ENCODE assay signal across 29 cellular contexts in genomic region chr21:41605934-41606285, GRCh38.
DNase-seq lines count a peak whose midpoint lies in the region; ATAC-seq, FAIRE-seq and TF ChIP-seq lines count a peak whose summit lies in the region.
"Had no signal": no experiment of that assay in that cellular context is flagged by ENCODE, and none has a peak within 500 bp of the region (broad histone marks: within the 10 kb centered on the region; RNA-seq: fewer than 3 reads in every experiment).

No MANE protein-coding gene starts in this region.

- 96% methylated on average over 10 of the region's 10 CpGs for WGBS in sigmoid colon, 2 donors

- peak overlapping the region; percentile 8 for H2AFZ ChIP-seq in keratinocyte (ENCODE audit: control insufficient read depth, low read length)

- H4K20me1 ChIP-seq in keratinocyte (ENCODE audit: control insufficient read depth, extremely low read depth, insufficient read depth, low read length): no peaks in the 10 kb centered on the region
- H4K20me1 ChIP-seq: BLaER1 treated with 17β-estradiol and CSF1 and Interleukin-3, amounts not matched to agents 10 nM and 100 nM had no signal

- H3K9me3 Mint-ChIP-seq in Caco-2 (ENCODE audit: unreplicated experiment): no peaks in the 10 kb centered on the region
- H3K9me3 Mint-ChIP-seq in Calu3 (ENCODE audit: low read depth, unreplicated experiment): no peaks in the 10 kb centered on the region
- H3K9me3 Mint-ChIP-seq: CD4-positive, alpha-beta memory T cell; HFFc6 had no signal

- H3K36me3 Mint-ChIP-seq in Caco-2 (ENCODE audit: insufficient read depth, unreplicated experiment) (no peaks in the 10 kb centered on the region), Calu3 (ENCODE audit: insufficient read depth, unreplicated experiment) (no peaks in the 10 kb centered on the region)
- H3K36me3 Mint-ChIP-seq: CD4-positive, alpha-beta memory T cell had no signal

- H3K4me2 ChIP-seq in keratinocyte (ENCODE audit: control insufficient read depth, extremely low read depth, insufficient read depth, low read depth, low read length): peak overlapping the region; percentile 4
- H3K4me2 ChIP-seq: BLaER1 treated with 17β-estradiol and CSF1 and Interleukin-3, amounts not matched to agents 10 nM and 100 nM had no signal

- H3K79me2 ChIP-seq in keratinocyte (ENCODE audit: control insufficient read depth, insufficient read depth, low read length): no peaks in the 10 kb centered on the region

- BruUV-seq in Caco-2 (replicated peaks; lab: Mats Ljungman, UMichigan) (no TSS peak), Panc1 (replicated peaks; lab: Mats Ljungman, UMichigan) (no TSS peak), Calu3 (replicated peaks; lab: Mats Ljungman, UMichigan) (no TSS peak)

- H3K9me3 ChIP-seq in Caco-2 (no peaks in the 10 kb centered on the region), Panc1 (ENCODE audit: control insufficient read depth, insufficient read depth, low read depth, low read length) (no peaks in the 10 kb centered on the region), keratinocyte (ENCODE audit: control insufficient read depth, low read depth, low read length) (no peaks in the 10 kb centered on the region), sigmoid colon (no peaks in the 10 kb centered on the region)
- H3K9me3 ChIP-seq: BLaER1 treated with 17β-estradiol and CSF1 and Interleukin-3, amounts not matched to agents 10 nM and 100 nM; HAP-1; MG63 had no signal

- TF ChIP-seq CTCF in Caco-2 (IDR thresholded peaks at IDR 0.05; ENCODE audit: insufficient read depth in 1 of 2, low read depth in 1 of 2, low read length in 1 of 2, severe bottlenecking in 1 of 2, unreplicated experiment in 1 of 2) (no peak), Panc1 (IDR thresholded peaks at IDR 0.05) (no peak), keratinocyte (optimal IDR thresholded peaks at IDR 0.05 in 1 of 3, IDR thresholded peaks at IDR 0.05 in 1 of 3, conservative IDR thresholded peaks at IDR 0.05 in 1 of 3; ENCODE audit: extremely low read depth in 1 of 3, insufficient read depth in 2 of 3, low read length in 3 of 3) (no peak), sigmoid colon (IDR thresholded peaks at IDR 0.05) (no peak), Calu3 (IDR thresholded peaks at IDR 0.05; ENCODE audit: unreplicated experiment) (no peak), GM20000 (IDR thresholded peaks at IDR 0.05; ENCODE audit: extremely low read depth, missing control alignments) (no peak)

- peaks cover 49% of the 10 kb centered on the region for H3K4me1 ChIP-seq in Caco-2
- H3K4me1 ChIP-seq in Panc1 (ENCODE audit: control insufficient read depth, insufficient read depth, low read length): peaks cover 39% of the 10 kb centered on the region
- peaks cover 15% of the 10 kb centered on the region for H3K4me1 ChIP-seq in keratinocyte (ENCODE audit: control insufficient read depth, extremely low read depth, insufficient read depth, low read length)
- H3K4me1 ChIP-seq in sigmoid colon: peaks cover 0 to 11% (median 9%) of the 10 kb centered on the region in 4 donors
- H3K4me1 ChIP-seq: HAP-1 had no signal

- DNase-seq in Caco-2: no peak
- DNase-seq in Panc1 (ENCODE audit: low read depth, low spot score): no peak
- no peak for DNase-seq in keratinocyte (ENCODE audit: low read depth, low spot score)
- DNase-seq in sigmoid colon: peak; percentile 37
- DNase-seq in superior temporal gyrus (ENCODE audit: extremely low spot score): no peak
- no peak for DNase-seq in Calu3
- no peak for DNase-seq in GM20000 (ENCODE audit: low spot score)
- DNase-seq: AML-193; CD4-positive, alpha-beta memory T cell; COR-L47; DMS 273 treated with DMSO at 0.1 percent for 48 hours; DMS79; EL; GDM1; HFFc6; KG1; MG63; NCI-H1105 treated with DMSO at 0.1 percent for 48 hours; NCI-H1930; NCI-H446; NCI-H524 treated with DMSO at 0.1 percent for 48 hours; NCI-H82; NK-92 treated with Interleukin-12 subunit alpha and Interleukin-12 subunit beta, amount 100 ng/mL, for 24 hours; RPMI8226 had no signal

- H3K9ac ChIP-seq in keratinocyte (ENCODE audit: control insufficient read depth, extremely low read depth, insufficient read depth, low read length): no peak overlapping the region
- H3K9ac ChIP-seq: BLaER1 treated with 17β-estradiol and CSF1 and Interleukin-3, amounts not matched to agents 10 nM and 100 nM had no signal

- H3K27me3 ChIP-seq in Caco-2 (replicated peaks; ENCODE audit: control insufficient read depth, insufficient read depth, low read length) (no peaks in the 10 kb centered on the region), Panc1 (ENCODE audit: control insufficient read depth, insufficient read depth, low read length) (no peaks in the 10 kb centered on the region), keratinocyte (ENCODE audit: control insufficient read depth, extremely low read depth, insufficient read depth, low read length) (no peaks in the 10 kb centered on the region), sigmoid colon (peaks cover 0 to 20% (median 5%) of the 10 kb centered on the region in 3 donors)
- H3K27me3 ChIP-seq: BLaER1 treated with 17β-estradiol and CSF1 and Interleukin-3, amounts not matched to agents 10 nM and 100 nM; MG63 had no signal

- no peaks in the 10 kb centered on the region for H3K9me1 ChIP-seq in keratinocyte (ENCODE audit: control insufficient read depth, extremely low read depth, insufficient read depth, low read length)

- no peak overlapping the region for H3K4me3 ChIP-seq in Caco-2 (ENCODE audit: low read depth, low read length)
- H3K4me3 ChIP-seq in Panc1 (ENCODE audit: low read depth in 2 of 2, low read length in 2 of 2): no peak overlapping the region
- no peak overlapping the region for H3K4me3 ChIP-seq in keratinocyte (ENCODE audit: control insufficient read depth in 2 of 3, extremely low read depth in 1 of 3, insufficient read depth in 2 of 3, low read depth in 1 of 3, low read length in 3 of 3)
- no peak overlapping the region for H3K4me3 ChIP-seq in sigmoid colon
- H3K4me3 ChIP-seq: BLaER1 treated with 17β-estradiol and CSF1 and Interleukin-3, amounts not matched to agents 10 nM and 100 nM; GM12878; HAP-1; MG63 had no signal

- in situ Hi-C loops in Panc1 (cut with HindIII; ENCODE audit: low pct_unique_long_range_greater_than_20kb, low sequenced_read_pairs): loop anchor here (25.0 kb wide), 1 partner anchor 156 kb away; the partner anchor contains the start of gene RIPK4

- CTCF ChIA-PET in Caco-2 (lab: Charles Lee): interaction anchor here (0.7 to 1.6 kb wide), 3 partner anchors 98 to 323 kb away, joined by 3 to 7 read pairs (median 4); partner anchors contain the start of gene TMPRSS2
- CTCF ChIA-PET in Panc1 (lab: Charles Lee): no interaction called here
- CTCF ChIA-PET in Calu3 (lab: Charles Lee): no interaction called here

- TF ChIP-seq POLR2A in sigmoid colon (IDR thresholded peaks at IDR 0.05): no peak

- H3K27ac ChIP-seq in Panc1 (ENCODE audit: low read length): peak overlapping the region; percentile 72
- H3K27ac ChIP-seq in keratinocyte (ENCODE audit: control insufficient read depth, insufficient read depth, low read length): no peak overlapping the region
- H3K27ac ChIP-seq in sigmoid colon: no peak overlapping the region
- H3K27ac ChIP-seq: BLaER1 treated with 17β-estradiol and CSF1 and Interleukin-3, amounts not matched to agents 10 nM and 100 nM had no signal

- H3K27me3 Mint-ChIP-seq in Caco-2 (ENCODE audit: insufficient read depth, unreplicated experiment) (no peaks in the 10 kb centered on the region), Calu3 (ENCODE audit: unreplicated experiment) (no peaks in the 10 kb centered on the region)

- H3K4me1 Mint-ChIP-seq in Caco-2 (ENCODE audit: low read depth, unreplicated experiment) (peaks cover 33% of the 10 kb centered on the region), Calu3 (ENCODE audit: low read depth, unreplicated experiment) (peaks cover 11% of the 10 kb centered on the region)
- H3K4me1 Mint-ChIP-seq: CD4-positive, alpha-beta memory T cell had no signal

- H3K4me3 Mint-ChIP-seq in Caco-2 (ENCODE audit: unreplicated experiment) (no peak overlapping the region), Calu3 (ENCODE audit: low read depth, unreplicated experiment) (no peak overlapping the region)
- H3K4me3 Mint-ChIP-seq: CD4-positive, alpha-beta memory T cell; HFFc6 had no signal

- H3K36me3 ChIP-seq in Caco-2 (ENCODE audit: control insufficient read depth, insufficient read depth, low read length): no peaks in the 10 kb centered on the region
- H3K36me3 ChIP-seq in Panc1 (ENCODE audit: control insufficient read depth, insufficient read depth, low read length): no peaks in the 10 kb centered on the region
- no peaks in the 10 kb centered on the region for H3K36me3 ChIP-seq in keratinocyte (ENCODE audit: control insufficient read depth in 2 of 2, extremely low read depth in 1 of 2, insufficient read depth in 2 of 2, low read length in 2 of 2)
- H3K36me3 ChIP-seq in sigmoid colon: no peaks in the 10 kb centered on the region
- H3K36me3 ChIP-seq: BLaER1 treated with 17β-estradiol and CSF1 and Interleukin-3, amounts not matched to agents 10 nM and 100 nM; HAP-1; MG63 had no signal

- FAIRE-seq in keratinocyte (lab: Jason Lieb, UNC): no peak
- FAIRE-seq: A204.1, GM12878, HTR-8/SVneo had no signal

- H3K27ac Mint-ChIP-seq in Caco-2 (ENCODE audit: unreplicated experiment): peak overlapping the region; percentile 17
- no peak overlapping the region for H3K27ac Mint-ChIP-seq in Calu3 (ENCODE audit: unreplicated experiment)
- H3K27ac Mint-ChIP-seq: CD4-positive, alpha-beta memory T cell; HFFc6 had no signal

- intact Hi-C loops in Caco-2 (cut with micrococcal nuclease; ENCODE audit: unreplicated experiment): loop anchor here (5.0 kb wide), 1 partner anchor 79 kb away; no protein-coding TSS in a partner anchor
- intact Hi-C loops in Panc1 (cut with micrococcal nuclease; ENCODE audit: unreplicated experiment): no loop called here
- intact Hi-C loops in sigmoid colon (cut with DNase I): no loop called here
- intact Hi-C loops in Calu3 (cut with micrococcal nuclease; ENCODE audit: unreplicated experiment): no loop called here

- POLR2A ChIA-PET in Caco-2 (lab: Charles Lee) (no interaction called here), Panc1 (lab: Charles Lee) (no interaction called here)

- dilution Hi-C loops in keratinocyte (cut with MboI; ENCODE audit: extremely low pct_ligation_motif_present, low sequenced_read_pairs): no loop called here

- no peak for ATAC-seq in Panc1
- ATAC-seq: GM12878 had no signal

- TF ChIP-seq EP300 in sigmoid colon (IDR thresholded peaks at IDR 0.05): no peak
